ENCODE assay signal across 9 cellular contexts in genomic region chr13:45367358-45367757, GRCh38. TPM values are rescaled to one million over a fixed set of nuclear protein-coding genes. Genes with fewer than 3 reads are reported as not detected.
DNase-seq lines count a peak whose midpoint lies in the region; ATAC-seq, FAIRE-seq and TF ChIP-seq lines count a peak whose summit lies in the region.
"Had no signal": no experiment of that assay in that cellular context is flagged by ENCODE, and none has a peak within 500 bp of the region (broad histone marks: within the 10 kb centered on the region; RNA-seq: fewer than 3 reads in every experiment).

No MANE protein-coding gene starts in this region.

- FAIRE-seq in small intestine (lab: Jason Lieb, UNC) = peak; percentile 5
- FAIRE-seq: A204.1 had no signal

- peaks cover 38% of the 10 kb centered on the region for H3K36me3 Mint-ChIP-seq in activated CD8-positive, alpha-beta T cell treated with anti-CD3 and anti-CD28 coated beads, Interleukin-2, amount 10 ng/mL, durations not matched to agents 7 days and 5 days (ENCODE audit: low read depth)

- H3K36me3 ChIP-seq in small intestine (ENCODE audit: control insufficient read depth in 2 of 2, insufficient read depth in 2 of 2, low read length in 2 of 2) (peaks cover 0 to under 1% of the 10 kb centered on the region in 2 donors), esophagus muscularis mucosa (peaks cover 0 to 34% (median 6%) of the 10 kb centered on the region in 4 donors)

- no peak for TF ChIP-seq POLR2A in esophagus muscularis mucosa (IDR thresholded peaks at IDR 0.05; ENCODE audit: low read depth)

- H3K9me3 ChIP-seq in small intestine (ENCODE audit: control insufficient read depth, low read depth) (no peaks in the 10 kb centered on the region), esophagus muscularis mucosa (no peaks in the 10 kb centered on the region)

- no peaks in the 10 kb centered on the region for H3K27me3 Mint-ChIP-seq in activated CD8-positive, alpha-beta T cell treated with anti-CD3 and anti-CD28 coated beads, Interleukin-2, amount 10 ng/mL, durations not matched to agents 7 days and 5 days (ENCODE audit: low read depth)

- WGBS in small intestine, 3 donors = 13 to 30% (median 14%) methylated on average over 2 of the region's 2 CpGs
- 51% methylated on average over 2 of the region's 2 CpGs for WGBS in esophagus muscularis mucosa

- ATAC-seq in HG02852 (IDR thresholded peaks at IDR 0.05; ENCODE audit: unreplicated experiment) = peak; percentile 97
- peak; percentile 99 for ATAC-seq in activated CD8-positive, alpha-beta T cell treated with anti-CD3 and anti-CD28 coated beads, Interleukin-2, amount 10 ng/mL, durations not matched to agents 7 days and 5 days

- POLR2A ChIA-PET in activated CD8-positive, alpha-beta T cell treated with anti-CD3 and anti-CD28 coated beads, Interleukin-2, amount 10 ng/mL, durations not matched to agents 7 days and 5 days (lab: Charles Lee) = interaction anchor here (0.8 to 3.7 kb wide), 9 partner anchors 26 to 98 kb away, joined by 3 to 19 read pairs (median 4); partner anchors contain the start of genes COG3 and TPT1

- DNase-seq in NCI-H1417 (lab: John Stamatoyannopoulos, UW) (peak in 2 of 3 experiments; percentile 12 to 23), NCI-H1417 treated with DMSO at 0.1 percent for 48 hours (lab: John Stamatoyannopoulos, UW) (no peak), NCI-H69 (lab: John Stamatoyannopoulos, UW) (peak; percentile 68), epithelial cell of prostate (ENCODE audit: low read depth, low spot score) (peak; percentile 99), small intestine (peak; percentile 86), esophagus muscularis mucosa (ENCODE audit: extremely low spot score) (no peak)
- DNase-seq in activated CD8-positive, alpha-beta T cell treated with anti-CD3 and anti-CD28 coated beads, Interleukin-2, amount 10 ng/mL, durations not matched to agents 7 days and 5 days = peak; percentile 96

- TF ChIP-seq CTCF in esophagus muscularis mucosa (IDR thresholded peaks at IDR 0.05) = no peak

- peak overlapping the region; percentile 12 for H3K4me3 Mint-ChIP-seq in activated CD8-positive, alpha-beta T cell treated with anti-CD3 and anti-CD28 coated beads, Interleukin-2, amount 10 ng/mL, durations not matched to agents 7 days and 5 days

- H3K4me1 ChIP-seq in small intestine (ENCODE audit: control insufficient read depth in 2 of 2, insufficient read depth in 1 of 2, low read depth in 1 of 2, low read length in 1 of 2) (peaks cover 0 to 2% of the 10 kb centered on the region in 2 donors), esophagus muscularis mucosa (peaks cover 12 to 24% (median 17%) of the 10 kb centered on the region in 4 donors)

- H3K4me3 ChIP-seq in small intestine (ENCODE audit: low read depth in 1 of 2, low read length in 2 of 2) (no peak overlapping the region), esophagus muscularis mucosa (no peak overlapping the region)

- peak overlapping the region; percentile 90 for H3K27ac Mint-ChIP-seq in activated CD8-positive, alpha-beta T cell treated with anti-CD3 and anti-CD28 coated beads, Interleukin-2, amount 10 ng/mL, durations not matched to agents 7 days and 5 days

- H3K27me3 ChIP-seq in small intestine (ENCODE audit: control insufficient read depth in 2 of 2, insufficient read depth in 2 of 2, low read length in 2 of 2) = no peaks in the 10 kb centered on the region
- no peaks in the 10 kb centered on the region for H3K27me3 ChIP-seq in esophagus muscularis mucosa

- intact Hi-C loops in esophagus muscularis mucosa (cut with DNase I) = no loop called here

- TF ChIP-seq EP300 in esophagus muscularis mucosa (IDR thresholded peaks at IDR 0.05) = no peak

- H3K9me3 Mint-ChIP-seq in activated CD8-positive, alpha-beta T cell treated with anti-CD3 and anti-CD28 coated beads, Interleukin-2, amount 10 ng/mL, durations not matched to agents 7 days and 5 days (ENCODE audit: insufficient read depth) = no peaks in the 10 kb centered on the region

- peaks cover 70% of the 10 kb centered on the region for H3K4me1 Mint-ChIP-seq in activated CD8-positive, alpha-beta T cell treated with anti-CD3 and anti-CD28 coated beads, Interleukin-2, amount 10 ng/mL, durations not matched to agents 7 days and 5 days (ENCODE audit: low read depth)

- H3K27ac ChIP-seq in epithelial cell of prostate = peak overlapping the region; percentile 100
- H3K27ac ChIP-seq in small intestine (ENCODE audit: low read depth in 1 of 2, low read length in 1 of 2) = peak overlapping the region in 1 of 2 donors; percentile 81
- no peak overlapping the region for H3K27ac ChIP-seq in esophagus muscularis mucosa (replicated peaks in 1 of 4)

- CTCF ChIA-PET in activated CD8-positive, alpha-beta T cell treated with anti-CD3 and anti-CD28 coated beads, Interleukin-2, amount 10 ng/mL, durations not matched to agents 7 days and 5 days (lab: Charles Lee) = interaction anchor here (0.6 to 8.3 kb wide), 6 partner anchors 11 to 50 kb away, joined by 3 to 144 read pairs (median 4); no protein-coding TSS in a partner anchor

RNA-seq across cellular contexts. Expression of gene TPT1, which starts 26.4 kb away (rescaled TPM):
- 1,000 to 10,000 TPM; 3,981 to 4,076 TPM for total RNA-seq in activated CD8-positive, alpha-beta T cell treated with anti-CD3 and anti-CD28 coated beads, Interleukin-2, amount 10 ng/mL, durations not matched to agents 7 days and 5 days
- polyA plus RNA-seq in small intestine = over 10,000 TPM in 1 of 3 donors, 1,000 to 10,000 TPM in 2; 7,740 to 12,612 (median 9,620) TPM
- 1,000 to 10,000 TPM; 1,985 to 5,244 (median 2,921) TPM for total RNA-seq in esophagus muscularis mucosa

RNA-seq across cellular contexts. Expression of gene SLC25A30, which starts 50.8 kb away (rescaled TPM):
- 10 to 100 TPM; 19.0 to 19.7 TPM for total RNA-seq in activated CD8-positive, alpha-beta T cell treated with anti-CD3 and anti-CD28 coated beads, Interleukin-2, amount 10 ng/mL, durations not matched to agents 7 days and 5 days
- polyA plus RNA-seq in small intestine = 1 to 10 TPM; 2.4 to 5.2 (median 3.8) TPM
- 10 to 100 TPM in 3 of 4 donors, 1 to 10 TPM in 1; 8.8 to 13.4 (median 10.3) TPM for total RNA-seq in esophagus muscularis mucosa

Comparison
In these comparisons a context has a peak if more than half of its experiments do, and no peak if none do; other contexts are left out.
1. DNase-seq: peak in NCI-H1417 (2 of 3), NCI-H69 (single experiment), activated CD8-positive, alpha-beta T cell treated with anti-CD3 and anti-CD28 coated beads, Interleukin-2, amount 10 ng/mL, durations not matched to agents 7 days and 5 days (single experiment), epithelial cell of prostate (single experiment) and small intestine (single experiment); none in NCI-H1417 treated with DMSO at 0.1 percent for 48 hours (single experiment) and esophagus muscularis mucosa (single experiment).